Comparison of ENCODE assay signal across 1 cellular context in the genomic region with DNA sequence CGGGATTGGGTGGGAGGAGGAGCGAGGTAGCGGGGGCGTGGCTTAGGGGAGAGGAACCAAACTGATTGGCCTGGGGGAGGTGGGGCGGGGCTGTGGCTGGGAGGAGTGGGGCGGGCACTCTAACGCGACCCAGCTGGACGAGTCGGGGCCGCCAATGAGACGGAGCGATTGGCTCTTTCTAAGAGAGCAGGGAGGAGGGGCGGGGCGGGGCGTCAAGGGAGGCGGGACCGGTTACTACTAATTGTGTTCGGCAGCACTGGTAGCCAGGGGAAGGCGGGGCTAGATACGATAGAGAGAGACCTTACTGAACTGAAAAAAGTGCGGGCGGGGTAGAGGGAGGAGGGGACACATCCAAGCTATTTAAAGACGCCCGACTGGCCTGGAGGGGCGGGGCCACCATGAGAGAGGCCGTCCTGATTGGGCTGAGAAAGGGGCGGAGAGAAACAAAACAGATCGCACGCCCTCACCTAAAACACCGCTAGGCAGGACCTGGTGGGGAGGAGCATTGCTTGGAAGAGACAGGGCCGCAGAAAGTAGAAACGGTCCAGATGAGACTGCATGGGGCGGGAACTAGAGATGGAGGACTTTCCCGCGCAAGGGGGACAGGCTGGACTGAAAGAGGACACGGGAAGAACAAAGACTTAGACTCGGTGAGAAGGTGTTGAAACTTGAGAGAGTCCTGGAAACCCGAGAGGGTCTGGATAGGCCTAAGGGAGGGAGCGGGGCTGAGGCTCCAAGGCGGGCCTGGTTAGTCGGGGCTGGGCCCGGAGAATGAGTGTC.
A peak's percentile ranks its signal among the peaks of the same experiment; 100 is the strongest.
TF ChIP-seq lines count a peak whose summit lies in the region.

Gene KCNC3, minus strand, starts transcription at position 232 of the 780 bp plus-strand sequence. CDS start 295 bp downstream, outside the sequence.

TF ChIP-seq in HepG2, 621 proteins besides CTCF, POLR2A, EP300 and RAD21 (continued from another document and continues in another):
- no peak for TF ChIP-seq BATF2 (CRISPR knock-in tag; IDR thresholded peaks at IDR 0.05)
- no peak for TF ChIP-seq GATAD2A (CRISPR knock-in tag; IDR thresholded peaks at IDR 0.05)
- peak; percentile 54; the same call in 1 of the 2 replicates for TF ChIP-seq ZNF713 (CRISPR knock-in tag; IDR thresholded peaks at IDR 0.05)
- peak; percentile 51; the same call in 1 of the 2 replicates for TF ChIP-seq TBX2 (CRISPR knock-in tag; IDR thresholded peaks at IDR 0.05; ENCODE audit: borderline replicate concordance)
- TF ChIP-seq ELK4 (CRISPR knock-in tag; IDR thresholded peaks at IDR 0.05; ENCODE audit: borderline replicate concordance): no peak
- peak; percentile 44 for TF ChIP-seq KDM2A (CRISPR knock-in tag; IDR thresholded peaks at IDR 0.05; ENCODE audit: borderline replicate concordance, low read depth)
- TF ChIP-seq RARA (CRISPR knock-in tag; IDR thresholded peaks at IDR 0.05): no peak
- TF ChIP-seq, protein P1, sequence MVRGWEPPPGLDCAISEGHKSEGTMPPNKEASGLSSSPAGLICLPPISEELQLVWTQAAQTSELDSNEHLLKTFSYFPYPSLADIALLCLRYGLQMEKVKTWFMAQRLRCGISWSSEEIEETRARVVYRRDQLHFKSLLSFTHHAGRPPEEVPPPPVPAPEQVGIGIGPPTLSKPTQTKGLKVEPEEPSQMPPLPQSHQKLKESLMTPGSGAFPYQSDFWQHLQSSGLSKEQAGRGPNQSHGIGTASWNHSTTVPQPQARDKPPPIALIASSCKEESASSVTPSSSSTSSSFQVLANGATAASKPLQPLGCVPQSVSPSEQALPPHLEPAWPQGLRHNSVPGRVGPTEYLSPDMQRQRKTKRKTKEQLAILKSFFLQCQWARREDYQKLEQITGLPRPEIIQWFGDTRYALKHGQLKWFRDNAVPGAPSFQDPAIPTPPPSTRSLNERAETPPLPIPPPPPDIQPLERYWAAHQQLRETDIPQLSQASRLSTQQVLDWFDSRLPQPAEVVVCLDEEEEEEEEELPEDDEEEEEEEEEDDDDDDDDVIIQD (CRISPR knock-in tag; IDR thresholded peaks at IDR 0.05; ENCODE audit: low read depth): no peak
- no peak for TF ChIP-seq MTF1 (CRISPR knock-in tag; IDR thresholded peaks at IDR 0.05)
- TF ChIP-seq PRMT3 (CRISPR knock-in tag; IDR thresholded peaks at IDR 0.05; ENCODE audit: borderline replicate concordance, low read depth): no peak
- TF ChIP-seq, protein P2, sequence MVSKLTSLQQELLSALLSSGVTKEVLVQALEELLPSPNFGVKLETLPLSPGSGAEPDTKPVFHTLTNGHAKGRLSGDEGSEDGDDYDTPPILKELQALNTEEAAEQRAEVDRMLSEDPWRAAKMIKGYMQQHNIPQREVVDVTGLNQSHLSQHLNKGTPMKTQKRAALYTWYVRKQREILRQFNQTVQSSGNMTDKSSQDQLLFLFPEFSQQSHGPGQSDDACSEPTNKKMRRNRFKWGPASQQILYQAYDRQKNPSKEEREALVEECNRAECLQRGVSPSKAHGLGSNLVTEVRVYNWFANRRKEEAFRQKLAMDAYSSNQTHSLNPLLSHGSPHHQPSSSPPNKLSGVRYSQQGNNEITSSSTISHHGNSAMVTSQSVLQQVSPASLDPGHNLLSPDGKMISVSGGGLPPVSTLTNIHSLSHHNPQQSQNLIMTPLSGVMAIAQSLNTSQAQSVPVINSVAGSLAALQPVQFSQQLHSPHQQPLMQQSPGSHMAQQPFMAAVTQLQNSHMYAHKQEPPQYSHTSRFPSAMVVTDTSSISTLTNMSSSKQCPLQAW (CRISPR knock-in tag; IDR thresholded peaks at IDR 0.05): peak; percentile 42; the same call in 1 of the 2 replicates
- 0 out of 2 replicates have a peak, but pooled peaks have one; percentile 27 for TF ChIP-seq PHF20 (CRISPR knock-in tag; IDR thresholded peaks at IDR 0.05)
- peak; percentile 91 for TF ChIP-seq SP4 (CRISPR knock-in tag; IDR thresholded peaks at IDR 0.05)
- TF ChIP-seq PITX1 (CRISPR knock-in tag; IDR thresholded peaks at IDR 0.05): no peak
- no peak for TF ChIP-seq TCF7L2 (IDR thresholded peaks at IDR 0.05; ENCODE audit: low read depth, low read length)
- 0 out of 2 replicates have a peak, but pooled peaks have one; percentile 12 for TF ChIP-seq IRF2 (CRISPR knock-in tag; IDR thresholded peaks at IDR 0.05)
- TF ChIP-seq HNRNPK (IDR thresholded peaks at IDR 0.05; ENCODE audit: low read depth, low read length, poor library complexity, severe bottlenecking): no peak
- no peak for TF ChIP-seq ZNF337 (CRISPR knock-in tag; IDR thresholded peaks at IDR 0.05; ENCODE audit: borderline replicate concordance, low read depth)
- peak; percentile 37; the same call in 1 of the 2 replicates for TF ChIP-seq ZFP91 (CRISPR knock-in tag; IDR thresholded peaks at IDR 0.05; ENCODE audit: borderline replicate concordance)
- 0 out of 2 replicates have a peak, but pooled peaks have one; percentile 42 for TF ChIP-seq ZNF350 (CRISPR knock-in tag; IDR thresholded peaks at IDR 0.05; ENCODE audit: borderline replicate concordance, low read depth)
- no peak for TF ChIP-seq MTA1 (CRISPR knock-in tag; IDR thresholded peaks at IDR 0.05; ENCODE audit: borderline replicate concordance)
- TF ChIP-seq NRL (CRISPR knock-in tag; IDR thresholded peaks at IDR 0.05; ENCODE audit: borderline replicate concordance): no peak
- peak; percentile 78; the same call in 1 of the 2 replicates for TF ChIP-seq TFAP4 (IDR thresholded peaks at IDR 0.05; ENCODE audit: borderline replicate concordance, low read depth)
- peak; percentile 45 for TF ChIP-seq PATZ1 (CRISPR knock-in tag; IDR thresholded peaks at IDR 0.05)
- no peak for TF ChIP-seq ZNF180 (CRISPR knock-in tag; IDR thresholded peaks at IDR 0.05; ENCODE audit: borderline replicate concordance, low read depth)
- TF ChIP-seq UBTF (CRISPR knock-in tag; IDR thresholded peaks at IDR 0.05): peak; percentile 47
- peak; percentile 44; the same call in 1 of the 2 replicates for TF ChIP-seq PHF21A (CRISPR knock-in tag; IDR thresholded peaks at IDR 0.05)
- TF ChIP-seq ATF4 (CRISPR knock-in tag; IDR thresholded peaks at IDR 0.05): no peak
- peak; percentile 50; the same call in 1 of the 2 replicates for TF ChIP-seq HDAC2 (CRISPR knock-in tag; IDR thresholded peaks at IDR 0.05)
- TF ChIP-seq TCF7 (IDR thresholded peaks at IDR 0.05; ENCODE audit: low read depth): no peak
- TF ChIP-seq TARDBP (CRISPR knock-in tag; IDR thresholded peaks at IDR 0.05): 0 out of 2 replicates have a peak, but pooled peaks have one; percentile 57
- TF ChIP-seq TFE3 (CRISPR knock-in tag; IDR thresholded peaks at IDR 0.05): no peak
- TF ChIP-seq ZBTB38 (CRISPR knock-in tag; IDR thresholded peaks at IDR 0.05): peak; percentile 66
- TF ChIP-seq MLXIP (CRISPR knock-in tag; IDR thresholded peaks at IDR 0.05; ENCODE audit: borderline replicate concordance): no peak
- TF ChIP-seq NFE2L2 (IDR thresholded peaks at IDR 0.05; ENCODE audit: low read length): no peak
- no peak for TF ChIP-seq IKZF1 (IDR thresholded peaks at IDR 0.05)
- peak; percentile 33; the same call in 1 of the 2 replicates for TF ChIP-seq ZNF777 (CRISPR knock-in tag; IDR thresholded peaks at IDR 0.05)
- peak; percentile 43; the same call in 1 of the 2 replicates for TF ChIP-seq ZNF232 (CRISPR knock-in tag; IDR thresholded peaks at IDR 0.05; ENCODE audit: borderline replicate concordance)
